In the genomic region with DNA sequence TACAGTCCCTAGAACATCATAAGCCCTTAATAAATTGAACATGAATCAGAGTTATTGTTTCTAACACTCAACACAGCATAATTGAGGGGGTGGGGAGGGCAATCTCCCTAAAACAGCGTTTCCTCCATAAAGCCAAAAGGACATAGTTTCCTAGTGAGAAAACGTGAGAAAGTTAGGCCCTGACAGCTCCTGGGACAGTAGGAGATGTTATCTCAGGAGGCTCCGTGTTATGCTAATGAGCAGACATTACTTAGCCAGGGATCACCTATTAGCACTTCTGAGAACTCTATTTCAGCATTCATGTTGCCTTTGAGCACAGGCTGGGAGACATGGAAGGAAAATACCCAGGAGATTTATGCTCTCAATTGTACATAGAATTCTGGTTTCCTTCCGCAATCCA, we compare ENCODE assay signal across 26 cellular contexts.
DNase-seq lines count a peak whose midpoint lies in the region; ATAC-seq, FAIRE-seq and TF ChIP-seq lines count a peak whose summit lies in the region.
"Had no signal": no experiment of that assay in that cellular context is flagged by ENCODE, and none has a peak within 500 bp of the region (broad histone marks: within the 10 kb centered on the region; RNA-seq: fewer than 3 reads in every experiment).

No MANE protein-coding gene starts in this region.

- ATAC-seq in gastrocnemius medialis: no peak
- ATAC-seq in CD8-positive, alpha-beta T cell: no peak
- ATAC-seq: activated CD4-positive, CD25-positive, alpha-beta regulatory T cell treated with anti-CD3 and anti-CD28 coated beads, Interleukin-2, amount 50 U/mL, for 24 hours; Panc1; stimulated activated naive CD8-positive, alpha-beta T cell treated with anti-CD3 and anti-CD28 coated beads, Interleukin-15, Interleukin-2, amounts not matched to agents 100 U/mL and 50 U/mL, for 24 hours; T-cell had no signal

- TF ChIP-seq CTCF in H1 (IDR thresholded peaks at IDR 0.05; ENCODE audit: control extremely low read depth in 1 of 3, insufficient read depth in 1 of 3, low read depth in 1 of 3, low read length in 3 of 3) (no peak), gastrocnemius medialis (IDR thresholded peaks at IDR 0.05 in 4 of 5, conservative IDR thresholded peaks at IDR 0.05 in 1 of 5) (no peak), esophagus squamous epithelium (IDR thresholded peaks at IDR 0.05) (no peak)
- no peak for TF ChIP-seq CTCF in CD8-positive, alpha-beta T cell (IDR thresholded peaks at IDR 0.05)

- no peak overlapping the region for H3K27ac Mint-ChIP-seq in CD8-positive, alpha-beta T cell
- H3K27ac Mint-ChIP-seq: activated CD4-positive, alpha-beta memory T cell treated with anti-CD3 and anti-CD28 coated beads, Interleukin-2, amount 10 ng/mL, durations not matched to agents 7 days and 5 days; activated naive CD8-positive, alpha-beta T cell treated with anti-CD3 and anti-CD28 coated beads for 36 hours; activated T-helper 2 cell treated with anti-CD3 and anti-CD28 coated beads, Interferon-gamma antibody, Interleukin-2, Interleukin-4, amounts not matched to agents 10 μg/mL and 5 μg/mL and 100 μg/mL, durations not matched to agents 14 hours and 24 hours and 36 hours; CD14-positive monocyte; dendritic cell treated with granulocyte-macrophage colony-stimulating factor and Interleukin-4, amounts not matched to agents 40 ng/mL and 50 ng/mL, for 4 days; naive B cell; T-cell had no signal

- no peaks in the 10 kb centered on the region for H3K79me2 ChIP-seq in H1 (ENCODE audit: control insufficient read depth in 1 of 2, insufficient read depth in 2 of 2, low read length in 2 of 2)

- H3K27me3 Mint-ChIP-seq in CD8-positive, alpha-beta T cell (ENCODE audit: low read depth): no peaks in the 10 kb centered on the region
- H3K27me3 Mint-ChIP-seq: activated CD4-positive, alpha-beta memory T cell treated with anti-CD3 and anti-CD28 coated beads, Interleukin-2, amount 10 ng/mL, durations not matched to agents 7 days and 5 days; activated naive CD8-positive, alpha-beta T cell treated with anti-CD3 and anti-CD28 coated beads for 36 hours; dendritic cell treated with granulocyte-macrophage colony-stimulating factor and Interleukin-4, amounts not matched to agents 40 ng/mL and 50 ng/mL, for 4 days; naive B cell; T-cell had no signal

- H3K56ac ChIP-seq in H1 (replicated peaks; ENCODE audit: insufficient read length, low read depth, low read length): no peak overlapping the region

- no peak overlapping the region for H2BK15ac ChIP-seq in H1 (ENCODE audit: low read length)

- H3K23me2 ChIP-seq in H1 (ENCODE audit: low read depth, low read length): no peaks in the 10 kb centered on the region

- H3K36me3 ChIP-seq in HUES48 (ENCODE audit: control insufficient read depth, insufficient read depth, low read length): no peaks in the 10 kb centered on the region
- H3K36me3 ChIP-seq in H1 (ENCODE audit: control insufficient read depth in 2 of 4, insufficient read depth in 4 of 4, low read length in 3 of 4): no peaks in the 10 kb centered on the region
- no peaks in the 10 kb centered on the region for H3K36me3 ChIP-seq in gastrocnemius medialis
- H3K36me3 ChIP-seq in esophagus squamous epithelium: no peaks in the 10 kb centered on the region
- H3K36me3 ChIP-seq in CD8-positive, alpha-beta T cell (ENCODE audit: insufficient read depth, low read length): no peaks in the 10 kb centered on the region
- H3K36me3 ChIP-seq: ascending aorta, tibial artery had no signal

- in situ Hi-C loops in gastrocnemius medialis (cut with MboI; ENCODE audit: low sequenced_read_pairs in 4 of 4): no loop called here

- H3K79me1 ChIP-seq in H1 (ENCODE audit: low read depth, low read length): no peaks in the 10 kb centered on the region

- H2BK120ac ChIP-seq in H1 (replicated peaks; ENCODE audit: low read depth, low read length): no peak overlapping the region

- no peak for DNase-seq in H1 (ENCODE audit: low read depth in 1 of 2, low spot score in 2 of 2)
- peak; percentile 71 for DNase-seq in islet precursor cell
- DNase-seq in gastrocnemius medialis: no peak
- DNase-seq in stimulated activated CD4-positive, alpha-beta T cell treated with anti-CD3 and anti-CD28 coated beads, Interleukin-4, amount 100 ng/mL, for 4 hours: no peak
- no peak for DNase-seq in esophagus squamous epithelium (lab: John Stamatoyannopoulos, UW)
- no peak for DNase-seq in CD8-positive, alpha-beta T cell
- DNase-seq: activated CD4-positive, alpha-beta memory T cell treated with anti-CD3 and anti-CD28 coated beads, Interleukin-2, amount 10 ng/mL, durations not matched to agents 7 days and 5 days; activated naive CD8-positive, alpha-beta T cell treated with anti-CD3 and anti-CD28 coated beads for 36 hours; central memory CD4-positive, alpha-beta T cell; KBM-7; kidney; naive B cell; NCI-H146; NK-92 treated with Interleukin-12 subunit alpha and Interleukin-12 subunit beta, amount 100 ng/mL, for 24 hours; stimulated activated CD4-positive, alpha-beta T cell treated with anti-CD3 and anti-CD28 coated beads, Interleukin-4, amount 100 ng/mL, for 1 hour; stimulated activated naive CD8-positive, alpha-beta T cell treated with anti-CD3 and anti-CD28 coated beads, Interleukin-15, Interleukin-2, amounts not matched to agents 100 U/mL and 50 U/mL, for 24 hours; T-cell; tibial artery had no signal

- H3K4me2 ChIP-seq in H1 (ENCODE audit: insufficient read depth in 1 of 2, low read depth in 2 of 2, low read length in 2 of 2): peak overlapping the region in 1 of 2 experiments; percentile 47; a peak in 2 of 4 replicates

- H2BK5ac ChIP-seq in H1 (ENCODE audit: low read depth, low read length): no peak overlapping the region

- WGBS in H1 (ENCODE audit: extremely low coverage in 1 of 2, insufficient coverage in 1 of 2, insufficient read length in 1 of 2, insufficient replicate concordance in 2 of 2, low coverage in 1 of 2, low lambda C conversion rate in 2 of 2, missing lambda C conversion rate in 1 of 2), 2 experiments: 13% methylated on average over 4 of the region's 4 CpGs; no CpG with 5 or more reads in 1 of the 2 experiments
- WGBS in esophagus squamous epithelium, 2 donors: 64 to 75% methylated on average over 3 to 4 of the region's 4 CpGs

- no peak overlapping the region for H3K4me3 Mint-ChIP-seq in CD8-positive, alpha-beta T cell
- H3K4me3 Mint-ChIP-seq: activated CD4-positive, alpha-beta memory T cell treated with anti-CD3 and anti-CD28 coated beads, Interleukin-2, amount 10 ng/mL, durations not matched to agents 7 days and 5 days; activated naive CD8-positive, alpha-beta T cell treated with anti-CD3 and anti-CD28 coated beads for 36 hours; CD14-positive monocyte; dendritic cell treated with granulocyte-macrophage colony-stimulating factor and Interleukin-4, amounts not matched to agents 40 ng/mL and 50 ng/mL, for 4 days; naive B cell; T-cell had no signal

- peak; percentile 89 for FAIRE-seq in H1 (lab: Jason Lieb, UNC)
- FAIRE-seq: GM12892, kidney had no signal

- H3K4me1 ChIP-seq in HUES48 (ENCODE audit: control insufficient read depth, insufficient read depth, low read length) (peaks cover 44% of the 10 kb centered on the region), H1 (replicated peaks in 1 of 4; ENCODE audit: control insufficient read depth in 3 of 4, insufficient read depth in 4 of 4, low read length in 3 of 4) (peaks cover 2 to 16% (median 8%) of the 10 kb centered on the region in 4 experiments; a peak in 4 of 7 replicates), gastrocnemius medialis (peaks cover 11 to 12% of the 10 kb centered on the region in 2 donors), esophagus squamous epithelium (peaks cover 3 to 15% (median 8%) of the 10 kb centered on the region in 3 donors)
- H3K4me1 ChIP-seq in CD8-positive, alpha-beta T cell (ENCODE audit: insufficient read depth, low read length): no peaks in the 10 kb centered on the region
- H3K4me1 ChIP-seq: ascending aorta had no signal

- no peaks in the 10 kb centered on the region for H3K4me1 Mint-ChIP-seq in CD8-positive, alpha-beta T cell (ENCODE audit: low read depth)
- H3K4me1 Mint-ChIP-seq: activated CD4-positive, alpha-beta memory T cell treated with anti-CD3 and anti-CD28 coated beads, Interleukin-2, amount 10 ng/mL, durations not matched to agents 7 days and 5 days; activated naive CD8-positive, alpha-beta T cell treated with anti-CD3 and anti-CD28 coated beads for 36 hours; CD14-positive monocyte; naive B cell; T-cell had no signal

- no peak overlapping the region for H3K18ac ChIP-seq in H1 (ENCODE audit: extremely low read depth, low read length)

- H2BK12ac ChIP-seq in H1 (ENCODE audit: low read depth, low read length): no peak overlapping the region

- intact Hi-C loops in gastrocnemius medialis (cut with DNase I; ENCODE audit: low total_unique reads): no loop called here
- intact Hi-C loops in esophagus squamous epithelium (cut with DNase I): no loop called here
- intact Hi-C loops in CD8-positive, alpha-beta T cell (cut with DNase I, micrococcal nuclease): no loop called here

- no peak overlapping the region for H2AFZ ChIP-seq in H1 (ENCODE audit: low read length)

- TF ChIP-seq EP300 in H1 (IDR thresholded peaks at IDR 0.05; ENCODE audit: borderline replicate concordance in 1 of 2, low read depth in 2 of 2, low read length in 2 of 2): no peak

- H3K4me3 ChIP-seq in HUES48 (ENCODE audit: low read depth, low read length): no peak overlapping the region
- H3K4me3 ChIP-seq in H1 (ENCODE audit: extremely low read depth in 1 of 4, insufficient read depth in 2 of 4, low read depth in 3 of 4, low read length in 4 of 4): peak overlapping the region in 1 of 4 experiments; percentile 13; a peak in 1 of 8 replicates
- H3K4me3 ChIP-seq in gastrocnemius medialis: no peak overlapping the region
- H3K4me3 ChIP-seq in esophagus squamous epithelium: no peak overlapping the region
- H3K4me3 ChIP-seq in CD8-positive, alpha-beta T cell (ENCODE audit: low read depth, low read length): no peak overlapping the region
- H3K4me3 ChIP-seq: ascending aorta, tibial artery had no signal

- H2BK20ac ChIP-seq in H1 (ENCODE audit: low read length): no peak overlapping the region

- H3K4ac ChIP-seq in H1 (replicated peaks; ENCODE audit: insufficient read length, low read depth, low read length): no peak overlapping the region

- no peaks in the 10 kb centered on the region for H3K36me3 Mint-ChIP-seq in CD8-positive, alpha-beta T cell
- H3K36me3 Mint-ChIP-seq: activated naive CD8-positive, alpha-beta T cell treated with anti-CD3 and anti-CD28 coated beads for 36 hours; CD14-positive monocyte; naive B cell; T-cell had no signal

- TF ChIP-seq RAD21 in H1 (IDR thresholded peaks at IDR 0.05 in 1 of 2, conservative IDR thresholded peaks at IDR 0.05 in 1 of 2; ENCODE audit: low read depth in 2 of 2, low read length in 2 of 2): 0 out of 4 replicates have a peak, but pooled peaks have one; percentile 3 to 13

- H3K9ac ChIP-seq in HUES48 (ENCODE audit: low read depth, low read length) (no peak overlapping the region), H1 (replicated peaks in 1 of 4; ENCODE audit: extremely low read depth in 1 of 4, low read depth in 3 of 4, low read length in 3 of 4) (no peak overlapping the region)

- TF ChIP-seq POLR2A in H1 (IDR thresholded peaks at IDR 0.05; ENCODE audit: control extremely low read depth in 1 of 2, low read depth in 2 of 2, low read length in 2 of 2) (no peak), gastrocnemius medialis (IDR thresholded peaks at IDR 0.05) (no peak), esophagus squamous epithelium (IDR thresholded peaks at IDR 0.05) (no peak)

- H4K5ac ChIP-seq in H1 (ENCODE audit: insufficient read length, low read depth, low read length): no peak overlapping the region

- H3K14ac ChIP-seq in H1 (ENCODE audit: insufficient read length): no peak overlapping the region

- H2AK5ac ChIP-seq in H1 (ENCODE audit: low read depth, low read length): no peak overlapping the region

- H3K27me3 ChIP-seq in HUES48 (ENCODE audit: control insufficient read depth, insufficient read depth, low read length) (peaks cover 7% of the 10 kb centered on the region), H1 (replicated peaks in 1 of 4; ENCODE audit: control insufficient read depth in 3 of 4, extremely low read depth in 1 of 4, insufficient read depth in 3 of 4, low read length in 3 of 4) (peaks cover 0 to 5% (median under 1%) of the 10 kb centered on the region in 4 experiments; a peak in 2 of 7 replicates), gastrocnemius medialis (no peaks in the 10 kb centered on the region), esophagus squamous epithelium (no peaks in the 10 kb centered on the region)
- H3K27me3 ChIP-seq in CD8-positive, alpha-beta T cell (ENCODE audit: insufficient read depth, low read length): no peaks in the 10 kb centered on the region
- H3K27me3 ChIP-seq: ascending aorta, tibial artery had no signal

- H4K20me1 ChIP-seq in H1 (replicated peaks in 1 of 2; ENCODE audit: control insufficient read depth in 1 of 2, insufficient read depth in 2 of 2, low read length in 2 of 2): no peaks in the 10 kb centered on the region

- POLR2A ChIA-PET in H1 (lab: Charles Lee; ENCODE audit: partially characterized antibody): no interaction called here
- POLR2A ChIA-PET in CD8-positive, alpha-beta T cell (lab: Charles Lee): no interaction called here

- H3K9me3 ChIP-seq in HUES48 (ENCODE audit: control insufficient read depth, insufficient read depth, low read length) (no peaks in the 10 kb centered on the region), H1 (ENCODE audit: insufficient read depth in 2 of 2, low read depth in 1 of 2, low read length in 1 of 2) (no peaks in the 10 kb centered on the region), gastrocnemius medialis (no peaks in the 10 kb centered on the region), esophagus squamous epithelium (no peaks in the 10 kb centered on the region)
- H3K9me3 ChIP-seq in CD8-positive, alpha-beta T cell (ENCODE audit: low read length): no peaks in the 10 kb centered on the region
- H3K9me3 ChIP-seq: ascending aorta, tibial artery had no signal

- H4K91ac ChIP-seq in H1 (replicated peaks; ENCODE audit: insufficient read length, low read length): no peak overlapping the region

- CTCF ChIA-PET in H1 (lab: Charles Lee; ENCODE audit: partially characterized antibody): interaction anchor here (1.1 kb wide), 1 partner anchor 253 kb away, joined by 3 read pairs; no protein-coding TSS in a partner anchor
- CTCF ChIA-PET in CD8-positive, alpha-beta T cell (lab: Charles Lee): no interaction called here

- no peak overlapping the region for H4K8ac ChIP-seq in H1 (ENCODE audit: extremely low read depth, insufficient read depth, low read length)

- no peaks in the 10 kb centered on the region for H3K9me3 Mint-ChIP-seq in CD8-positive, alpha-beta T cell
- H3K9me3 Mint-ChIP-seq: activated CD4-positive, alpha-beta memory T cell treated with anti-CD3 and anti-CD28 coated beads, Interleukin-2, amount 10 ng/mL, durations not matched to agents 7 days and 5 days had no signal

- peak overlapping the region; percentile 94 for H3K27ac ChIP-seq in HUES48 (ENCODE audit: low read depth, low read length)
- H3K27ac ChIP-seq in H1 (ENCODE audit: low read depth, low read length): no peak overlapping the region
- peak overlapping the region in 3 of 4 donors; percentile 13 to 50 (median 44) for H3K27ac ChIP-seq in gastrocnemius medialis
- H3K27ac ChIP-seq in esophagus squamous epithelium: peak overlapping the region in 2 of 4 donors; percentile 49 to 66
- H3K27ac ChIP-seq in CD8-positive, alpha-beta T cell (ENCODE audit: low read depth, low read length): no peak overlapping the region
- H3K27ac ChIP-seq: tibial artery had no signal

- no peak overlapping the region for H3K23ac ChIP-seq in H1 (ENCODE audit: insufficient read length)

Comparison
In these comparisons a context has a peak if more than half of its experiments do, and no peak if none do; other contexts are left out.
1. H3K27ac ChIP-seq: peak in HUES48 (single experiment) and gastrocnemius medialis (3 of 4); none in H1 (single experiment) and CD8-positive, alpha-beta T cell (single experiment).